Comparison of ENCODE assay signal across 9 cellular contexts in genomic region chr5:132019857-132020555, GRCh38.
DNase-seq lines count a peak whose midpoint lies in the region; ATAC-seq and FAIRE-seq lines count a peak whose summit lies in the region.
"Had no signal": no experiment of that assay in that cellular context is flagged by ENCODE, and none has a peak within 500 bp of the region (broad histone marks: within the 10 kb centered on the region; RNA-seq: fewer than 3 reads in every experiment).

No MANE protein-coding gene starts in this region.

- no peaks in the 10 kb centered on the region for H3K36me3 Mint-ChIP-seq in memory B cell

- peak overlapping the region; percentile 26 for H3K27ac Mint-ChIP-seq in memory B cell
- H3K27ac Mint-ChIP-seq: nephron had no signal

- H3K27me3 Mint-ChIP-seq in memory B cell = peaks cover 16% of the 10 kb centered on the region

- H3K4me1 Mint-ChIP-seq in memory B cell = peaks cover 23% of the 10 kb centered on the region
- H3K4me1 Mint-ChIP-seq: nephron had no signal

- H3K4me3 Mint-ChIP-seq in memory B cell = no peak overlapping the region
- H3K4me3 Mint-ChIP-seq: nephron had no signal

- ATAC-seq in HG02798 (IDR thresholded peaks at IDR 0.05; ENCODE audit: poor library complexity, unreplicated experiment) (peak; percentile 95), memory B cell (ENCODE audit: low read depth) (peak; percentile 94)
- ATAC-seq in activated CD4-positive, CD25-positive, alpha-beta regulatory T cell treated with anti-CD3 and anti-CD28 coated beads, Interleukin-2, amount 50 U/mL, for 24 hours = peak; percentile 94 to 96

- FAIRE-seq in GM18507 (lab: Jason Lieb, UNC) = peak; percentile 99

- H3K9me3 Mint-ChIP-seq in memory B cell = no peaks in the 10 kb centered on the region
- H3K9me3 Mint-ChIP-seq: nephron had no signal

- DNase-seq in GM18507 (ENCODE audit: extremely low spot score, insufficient read length, low read depth) (peak; percentile 73), memory B cell (ENCODE audit: low spot score in 2 of 2) (peak in 1 of 2 donors; percentile 31), dedifferentiated amniotic fluid mesenchymal stem cell (ENCODE audit: extremely low spot score) (no peak), cerebellar cortex (ENCODE audit: low spot score) (no peak), NCI-H2081 treated with DMSO at 0.1 percent for 48 hours (lab: John Stamatoyannopoulos, UW) (no peak), globus pallidus (ENCODE audit: low spot score) (no peak)
